4 cellular contexts compared by ENCODE assay signal in the genomic region with DNA sequence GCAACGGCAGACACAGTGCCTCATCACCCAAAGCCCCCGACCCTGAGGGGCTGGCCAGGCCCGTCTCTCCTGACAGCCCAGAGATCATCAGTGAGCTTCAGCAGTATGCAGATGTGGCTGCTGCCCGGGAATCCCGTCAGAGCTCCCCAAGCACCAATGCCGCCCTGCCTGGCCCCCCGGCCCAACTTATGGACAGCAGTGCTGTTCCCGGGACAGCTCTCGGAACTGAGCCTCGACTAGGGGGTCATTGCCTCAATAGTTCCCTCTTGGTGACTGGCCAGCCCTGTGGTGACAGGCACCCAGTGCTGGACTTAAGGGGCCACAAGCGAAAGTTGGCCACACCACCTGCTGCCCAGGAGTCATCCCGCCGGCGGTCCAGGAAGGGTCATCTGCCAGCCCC. TPM values are rescaled to one million over a fixed set of nuclear protein-coding genes. Genes with fewer than 3 reads are reported as not detected.
"Had no signal": no experiment of that assay in that cellular context is flagged by ENCODE, and none has a peak within 500 bp of the region (broad histone marks: within the 10 kb centered on the region; RNA-seq: fewer than 3 reads in every experiment).

No MANE protein-coding gene starts in this region.

- H3K4me3 ChIP-seq: GM12878 had no signal

- DNase-seq: GDM1, GF-D8 had no signal

- ATAC-seq: GM12878 had no signal

RNA-seq across cellular contexts. Expression of a gene that starts 44.4 kb away (rescaled TPM):
- total RNA-seq: G401 had no signal
